12 cellular contexts compared by ENCODE assay signal in genomic region chr2:100013892-100014677, GRCh38.
A peak's percentile ranks its signal among the peaks of the same experiment; 100 is the strongest.
DNase-seq lines count a peak whose midpoint lies in the region; ATAC-seq, FAIRE-seq and TF ChIP-seq lines count a peak whose summit lies in the region.
"Had no signal": no experiment of that assay in that cellular context is flagged by ENCODE, and none has a peak within 500 bp of the region (broad histone marks: within the 10 kb centered on the region; RNA-seq: fewer than 3 reads in every experiment).

No MANE protein-coding gene starts in this region.

- H3K36me3 ChIP-seq in IMR-90 (ENCODE audit: control insufficient read depth, insufficient read depth, low read length) (peaks cover 13% of the 10 kb centered on the region), HepG2 (replicated peaks in 1 of 2; ENCODE audit: control insufficient read depth in 1 of 2, insufficient read depth in 2 of 2, low read length in 2 of 2) (no peaks in the 10 kb centered on the region), sigmoid colon (no peaks in the 10 kb centered on the region)

- H3K18ac ChIP-seq in IMR-90 (ENCODE audit: low read depth, low read length): peak overlapping the region; percentile 100

- H3K4ac ChIP-seq in IMR-90 (ENCODE audit: low read depth, low read length): peak overlapping the region; percentile 99

- H2BK20ac ChIP-seq in IMR-90 (ENCODE audit: low read depth, low read length): peak overlapping the region; percentile 100

- H3K27ac ChIP-seq in AG04450 (ENCODE audit: low read depth, low read length): peak overlapping the region; percentile 99
- H3K27ac ChIP-seq in IMR-90 (ENCODE audit: insufficient read depth, low read length): peak overlapping the region; percentile 99
- no peak overlapping the region for H3K27ac ChIP-seq in HepG2 (ENCODE audit: extremely low read length, insufficient read depth, low read length)
- no peak overlapping the region for H3K27ac ChIP-seq in sigmoid colon

- H4K8ac ChIP-seq in IMR-90 (ENCODE audit: low read depth in 2 of 2, low read length in 2 of 2): peak overlapping the region; percentile 88 to 94

- peaks cover 42% of the 10 kb centered on the region for H3K9me1 ChIP-seq in IMR-90 (ENCODE audit: insufficient read depth, low read length)

- in situ Hi-C loops in IMR-90 (cut with MboI; ENCODE audit: low sequenced_read_pairs): no loop called here
- in situ Hi-C loops in HepG2 (cut with HindIII; ENCODE audit: extremely low pct_ligation_motif_present, low pct_unique_long_range_greater_than_20kb): no loop called here

- H3K4me1 Mint-ChIP-seq in progenitor cell of endocrine pancreas (ENCODE audit: low read depth): no peaks in the 10 kb centered on the region

- peak overlapping the region; percentile 6 for H2AK9ac ChIP-seq in IMR-90 (replicated peaks; ENCODE audit: low read depth, low read length, poor library complexity)

- H3K9ac ChIP-seq in IMR-90 (ENCODE audit: low read depth, low read length): peak overlapping the region; percentile 92
- H3K9ac ChIP-seq in HepG2 (ENCODE audit: insufficient read depth, low read depth, low read length): no peak overlapping the region

- peak overlapping the region; percentile 10; the same call in 1 of the 2 replicates for H3K4me2 ChIP-seq in IMR-90 (ENCODE audit: low read depth, low read length)
- H3K4me2 ChIP-seq in HepG2 (ENCODE audit: low read depth, low read length): no peak overlapping the region

- intact Hi-C loops in IMR-90 (cut with micrococcal nuclease): loop anchor here (2.0 to 5.0 kb wide), 4 partner anchors 43 to 287 kb away; no protein-coding TSS in a partner anchor
- intact Hi-C loops in HepG2 (cut with micrococcal nuclease; ENCODE audit: unreplicated experiment): no loop called here
- intact Hi-C loops in sigmoid colon (cut with DNase I): no loop called here

- no peaks in the 10 kb centered on the region for H3K79me2 ChIP-seq in HepG2 (ENCODE audit: insufficient read depth, low read length)

- CTCF ChIA-PET in AG04450 (lab: Charles Lee): interaction anchor here (0.6 to 2.1 kb wide), 3 partner anchors 11 to 198 kb away, joined by 3 to 5 read pairs (median 3); no protein-coding TSS in a partner anchor
- CTCF ChIA-PET in IMR-90 (lab: Yijun Ruan, JAX): no interaction called here
- CTCF ChIA-PET in HepG2 (lab: Yijun Ruan, JAX; ENCODE audit: low intra/inter-chr PET ratio, low total read pairs): no interaction called here

- H3K9me3 ChIP-seq in AG04450 (ENCODE audit: control insufficient read depth, insufficient read depth, low read length) (no peaks in the 10 kb centered on the region), IMR-90 (ENCODE audit: control insufficient read depth, insufficient read depth, low read length) (no peaks in the 10 kb centered on the region), HepG2 (ENCODE audit: low read length) (peaks cover 12% of the 10 kb centered on the region; the same call in 1 of the 2 replicates), sigmoid colon (no peaks in the 10 kb centered on the region)

- peaks cover 33 to 69% of the 10 kb centered on the region in 2 experiments; a peak in 3 of 4 replicates for H3K79me1 ChIP-seq in IMR-90 (ENCODE audit: low read depth in 1 of 2, low read length in 2 of 2)

- H3K23ac ChIP-seq in IMR-90 (ENCODE audit: low read depth, low read length): peak overlapping the region; percentile 90

- peak overlapping the region; percentile 100 for H4K91ac ChIP-seq in IMR-90 (ENCODE audit: insufficient read depth, low read depth, low read length)

- peak overlapping the region; percentile 99 for H3K14ac ChIP-seq in IMR-90 (replicated peaks; ENCODE audit: low read depth, low read length)

- POLR2A ChIA-PET in AG04450 (lab: Yijun Ruan, JAX) (interaction anchor here (0.7 to 1.7 kb wide), 2 partner anchors 135 to 268 kb away, joined by 7 to 9 read pairs; no protein-coding TSS in a partner anchor), IMR-90 (lab: Charles Lee; ENCODE audit: unreplicated experiment) (no interaction called here), HepG2 (lab: Yijun Ruan, JAX) (no interaction called here)

- H4K20me1 ChIP-seq in IMR-90 (ENCODE audit: insufficient read depth, low read length) (no peaks in the 10 kb centered on the region), HepG2 (ENCODE audit: insufficient read depth, low read length) (no peaks in the 10 kb centered on the region)

- TF ChIP-seq RAD21 in IMR-90 (IDR thresholded peaks at IDR 0.05; ENCODE audit: low read length) (peak; percentile 27), HepG2 (CRISPR knock-in tag; IDR thresholded peaks at IDR 0.05) (no peak)

- dilution Hi-C loops in IMR-90 (cut with HindIII; ENCODE audit: low sequenced_read_pairs, unreplicated experiment): no loop called here

- TF ChIP-seq EP300 in HepG2 (IDR thresholded peaks at IDR 0.05; ENCODE audit: low read depth in 2 of 2, low read length in 2 of 2) (no peak), HepG2 (CRISPR knock-in tag; IDR thresholded peaks at IDR 0.05; ENCODE audit: borderline replicate concordance) (no peak), sigmoid colon (IDR thresholded peaks at IDR 0.05) (no peak)

- no peak overlapping the region for H3K4me3 Mint-ChIP-seq in progenitor cell of endocrine pancreas (ENCODE audit: low read depth)

- no peak for FAIRE-seq in HepG2 (lab: Jason Lieb, UNC)

- peak; percentile 95 for DNase-seq in AG04450 (ENCODE audit: low read depth, low spot score)
- DNase-seq in IMR-90: peak; percentile 99
- peak; percentile 96 for DNase-seq in choroid plexus epithelial cell (ENCODE audit: low read depth)
- no peak for DNase-seq in HepG2 (ENCODE audit: low spot score)
- no peak for DNase-seq in SHP77 treated with DMSO at 0.1 percent for 48 hours (lab: John Stamatoyannopoulos, UW)
- no peak for DNase-seq in NCI-H2171 (lab: John Stamatoyannopoulos, UW)
- DNase-seq in sigmoid colon: no peak
- no peak for DNase-seq in progenitor cell of endocrine pancreas (ENCODE audit: low spot score, unreplicated experiment)
- DNase-seq: activated CD8-positive, alpha-beta memory T cell treated with anti-CD3 and anti-CD28 coated beads, Interleukin-2, amount 50 U/mL, for 4 hours; DND-41; HCEC 1CT; NCI-H524 treated with DMSO at 0.1 percent for 48 hours had no signal

- H3K4me1 ChIP-seq in IMR-90 (ENCODE audit: control insufficient read depth, insufficient read depth, low read length) (peaks cover 46% of the 10 kb centered on the region), HepG2 (ENCODE audit: insufficient read depth, low read length) (no peaks in the 10 kb centered on the region), sigmoid colon (peaks cover 0 to 69% (median 55%) of the 10 kb centered on the region in 4 donors)

- H2AK5ac ChIP-seq in IMR-90 (ENCODE audit: low read depth, low read length): peak overlapping the region; percentile 96

- peak overlapping the region; percentile 100 for H2BK120ac ChIP-seq in IMR-90 (ENCODE audit: low read depth, low read length)

- peak overlapping the region; percentile 99 for H2BK15ac ChIP-seq in IMR-90 (ENCODE audit: low read depth, low read length)

- no peaks in the 10 kb centered on the region for H3K36me3 Mint-ChIP-seq in progenitor cell of endocrine pancreas (ENCODE audit: insufficient read depth)

- H3K27me3 Mint-ChIP-seq in progenitor cell of endocrine pancreas: peaks cover 26% of the 10 kb centered on the region

- H4K5ac ChIP-seq in IMR-90 (ENCODE audit: low read depth, low read length): peak overlapping the region; percentile 100

- H3K9me3 Mint-ChIP-seq in progenitor cell of endocrine pancreas (ENCODE audit: low read depth): no peaks in the 10 kb centered on the region

- H3K4me3 ChIP-seq in AG04450 (ENCODE audit: low read depth, low read length) (no peak overlapping the region), IMR-90 (ENCODE audit: insufficient read depth, low read depth, low read length) (no peak overlapping the region), choroid plexus epithelial cell (ENCODE audit: low read depth, low read length) (no peak overlapping the region), HepG2 (replicated peaks in 1 of 3; ENCODE audit: insufficient read depth in 1 of 3, low read depth in 2 of 3, low read length in 3 of 3) (no peak overlapping the region), sigmoid colon (no peak overlapping the region)

- peak overlapping the region; percentile 91 for H2BK5ac ChIP-seq in IMR-90 (ENCODE audit: low read depth, low read length, poor library complexity, severe bottlenecking)

- H3K27me3 ChIP-seq in AG04450 (ENCODE audit: control insufficient read depth, insufficient read depth, low read length) (no peaks in the 10 kb centered on the region), IMR-90 (ENCODE audit: control insufficient read depth, insufficient read depth, low read length) (no peaks in the 10 kb centered on the region), HepG2 (ENCODE audit: control insufficient read depth in 1 of 2, insufficient read depth in 2 of 2, low read length in 2 of 2) (peaks cover 0 to 5% of the 10 kb centered on the region in 2 experiments; a peak in 2 of 5 replicates), sigmoid colon (no peaks in the 10 kb centered on the region)

- H3K27ac Mint-ChIP-seq in progenitor cell of endocrine pancreas: no peak overlapping the region

- TF ChIP-seq CTCF in AG04450 (IDR thresholded peaks at IDR 0.05; ENCODE audit: low read depth, low read length): peak; percentile 44; the same call in 1 of the 2 replicates
- peak; percentile 29 for TF ChIP-seq CTCF in IMR-90 (conservative IDR thresholded peaks at IDR 0.05; ENCODE audit: low read depth, low read length)
- TF ChIP-seq CTCF in choroid plexus epithelial cell (conservative IDR thresholded peaks at IDR 0.05; ENCODE audit: low read depth, low read length): peak; percentile 36
- TF ChIP-seq CTCF in HepG2 (CRISPR knock-in tag; IDR thresholded peaks at IDR 0.05): no peak
- no peak for TF ChIP-seq CTCF in sigmoid colon (IDR thresholded peaks at IDR 0.05)
- TF ChIP-seq CTCF in progenitor cell of endocrine pancreas (IDR thresholded peaks at IDR 0.05; ENCODE audit: unreplicated experiment): no peak

- no CpG with 5 or more reads among the region's 5 CpGs for WGBS in IMR-90 (ENCODE audit: extremely low coverage in 2 of 2, insufficient read length in 1 of 2), 2 experiments
- 7% methylated on average over 5 of the region's 5 CpGs for WGBS in HepG2 (ENCODE audit: low lambda C conversion rate)
- WGBS in sigmoid colon, 2 donors: 84% methylated on average over 5 of the region's 5 CpGs

- TF ChIP-seq POLR2A in IMR-90 (IDR thresholded peaks at IDR 0.05; ENCODE audit: low read depth, low read length): peak; percentile 41; the same call in 1 of the 2 replicates
- no peak for TF ChIP-seq POLR2A in HepG2 (IDR thresholded peaks at IDR 0.05; ENCODE audit: insufficient read depth in 1 of 2, low read depth in 2 of 2, low read length in 2 of 2)
- TF ChIP-seq POLR2A in sigmoid colon (IDR thresholded peaks at IDR 0.05): no peak

- H2AFZ ChIP-seq in IMR-90 (replicated peaks; ENCODE audit: low read length, poor library complexity) (peak overlapping the region; percentile 0), HepG2 (ENCODE audit: low read length) (no peak overlapping the region)

- ATAC-seq in IMR-90 (ENCODE audit: low read depth) (peak; percentile 79), HepG2 (peak; percentile 77)

- BruUV-seq in IMR-90 (replicated peaks; lab: Mats Ljungman, UMichigan) (no TSS peak), HepG2 (replicated peaks; lab: Mats Ljungman, UMichigan) (no TSS peak)

- H3K56ac ChIP-seq in IMR-90 (ENCODE audit: extremely low read depth, insufficient read depth, low read length): peak overlapping the region; percentile 100

TF ChIP-seq in IMR-90, 13 proteins besides CTCF, POLR2A, EP300 and RAD21 (continues in another document):
- no peak for TF ChIP-seq RFX5 (IDR thresholded peaks at IDR 0.05; ENCODE audit: low read depth, low read length)

Comparison
In these comparisons a context has a peak if more than half of its experiments do, and no peak if none do; other contexts are left out.
1. DNase-seq: peak in AG04450 (single experiment), IMR-90 (single experiment) and choroid plexus epithelial cell (single experiment); none in HepG2 (single experiment), SHP77 treated with DMSO at 0.1 percent for 48 hours (single experiment), NCI-H2171 (single experiment), sigmoid colon (single experiment) and progenitor cell of endocrine pancreas (single experiment).
2. H3K27ac ChIP-seq: peak in AG04450 (single experiment) and IMR-90 (single experiment); none in HepG2 (single experiment) and sigmoid colon (0 of 4).
3. CTCF ChIP-seq: peak in AG04450 (single experiment), IMR-90 (single experiment) and choroid plexus epithelial cell (single experiment); none in HepG2 (single experiment), sigmoid colon (0 of 4) and progenitor cell of endocrine pancreas (single experiment).